Comparison of ENCODE assay signal across 2 cellular contexts in genomic region chr4:182854466-182854865, GRCh38.
TF ChIP-seq lines count a peak whose summit lies in the region.

No MANE protein-coding gene starts in this region.

TF ChIP-seq in HepG2, 621 proteins besides CTCF, POLR2A, EP300 and RAD21 (continued from another document and continues in another):
- TF ChIP-seq, protein P1, sequence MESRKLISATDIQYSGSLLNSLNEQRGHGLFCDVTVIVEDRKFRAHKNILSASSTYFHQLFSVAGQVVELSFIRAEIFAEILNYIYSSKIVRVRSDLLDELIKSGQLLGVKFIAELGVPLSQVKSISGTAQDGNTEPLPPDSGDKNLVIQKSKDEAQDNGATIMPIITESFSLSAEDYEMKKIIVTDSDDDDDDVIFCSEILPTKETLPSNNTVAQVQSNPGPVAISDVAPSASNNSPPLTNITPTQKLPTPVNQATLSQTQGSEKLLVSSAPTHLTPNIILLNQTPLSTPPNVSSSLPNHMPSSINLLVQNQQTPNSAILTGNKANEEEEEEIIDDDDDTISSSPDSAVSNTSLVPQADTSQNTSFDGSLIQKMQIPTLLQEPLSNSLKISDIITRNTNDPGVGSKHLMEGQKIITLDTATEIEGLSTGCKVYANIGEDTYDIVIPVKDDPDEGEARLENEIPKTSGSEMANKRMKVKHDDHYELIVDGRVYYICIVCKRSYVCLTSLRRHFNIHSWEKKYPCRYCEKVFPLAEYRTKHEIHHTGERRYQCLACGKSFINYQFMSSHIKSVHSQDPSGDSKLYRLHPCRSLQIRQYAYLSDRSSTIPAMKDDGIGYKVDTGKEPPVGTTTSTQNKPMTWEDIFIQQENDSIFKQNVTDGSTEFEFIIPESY (CRISPR knock-in tag; IDR thresholded peaks at IDR 0.05) = no peak
- TF ChIP-seq FOXA3 (CRISPR knock-in tag; IDR thresholded peaks at IDR 0.05) (0 out of 2 replicates have a peak, but pooled peaks have one; percentile 20), SP5 (CRISPR knock-in tag; IDR thresholded peaks at IDR 0.05; ENCODE audit: borderline replicate concordance, low read depth) (no peak), PRMT3 (CRISPR knock-in tag; IDR thresholded peaks at IDR 0.05; ENCODE audit: borderline replicate concordance, low read depth) (no peak), MEF2D (CRISPR knock-in tag; IDR thresholded peaks at IDR 0.05) (no peak), KDM3A (CRISPR knock-in tag; IDR thresholded peaks at IDR 0.05; ENCODE audit: low read depth) (no peak), ZNF362 (CRISPR knock-in tag; IDR thresholded peaks at IDR 0.05; ENCODE audit: borderline replicate concordance) (no peak), ATF7 (IDR thresholded peaks at IDR 0.05) (no peak), ATF7 (CRISPR knock-in tag; IDR thresholded peaks at IDR 0.05) (no peak), HNF4A (CRISPR knock-in tag; IDR thresholded peaks at IDR 0.05) (peak; percentile 43; the same call in 1 of the 2 replicates)
- TF ChIP-seq, protein P2, sequence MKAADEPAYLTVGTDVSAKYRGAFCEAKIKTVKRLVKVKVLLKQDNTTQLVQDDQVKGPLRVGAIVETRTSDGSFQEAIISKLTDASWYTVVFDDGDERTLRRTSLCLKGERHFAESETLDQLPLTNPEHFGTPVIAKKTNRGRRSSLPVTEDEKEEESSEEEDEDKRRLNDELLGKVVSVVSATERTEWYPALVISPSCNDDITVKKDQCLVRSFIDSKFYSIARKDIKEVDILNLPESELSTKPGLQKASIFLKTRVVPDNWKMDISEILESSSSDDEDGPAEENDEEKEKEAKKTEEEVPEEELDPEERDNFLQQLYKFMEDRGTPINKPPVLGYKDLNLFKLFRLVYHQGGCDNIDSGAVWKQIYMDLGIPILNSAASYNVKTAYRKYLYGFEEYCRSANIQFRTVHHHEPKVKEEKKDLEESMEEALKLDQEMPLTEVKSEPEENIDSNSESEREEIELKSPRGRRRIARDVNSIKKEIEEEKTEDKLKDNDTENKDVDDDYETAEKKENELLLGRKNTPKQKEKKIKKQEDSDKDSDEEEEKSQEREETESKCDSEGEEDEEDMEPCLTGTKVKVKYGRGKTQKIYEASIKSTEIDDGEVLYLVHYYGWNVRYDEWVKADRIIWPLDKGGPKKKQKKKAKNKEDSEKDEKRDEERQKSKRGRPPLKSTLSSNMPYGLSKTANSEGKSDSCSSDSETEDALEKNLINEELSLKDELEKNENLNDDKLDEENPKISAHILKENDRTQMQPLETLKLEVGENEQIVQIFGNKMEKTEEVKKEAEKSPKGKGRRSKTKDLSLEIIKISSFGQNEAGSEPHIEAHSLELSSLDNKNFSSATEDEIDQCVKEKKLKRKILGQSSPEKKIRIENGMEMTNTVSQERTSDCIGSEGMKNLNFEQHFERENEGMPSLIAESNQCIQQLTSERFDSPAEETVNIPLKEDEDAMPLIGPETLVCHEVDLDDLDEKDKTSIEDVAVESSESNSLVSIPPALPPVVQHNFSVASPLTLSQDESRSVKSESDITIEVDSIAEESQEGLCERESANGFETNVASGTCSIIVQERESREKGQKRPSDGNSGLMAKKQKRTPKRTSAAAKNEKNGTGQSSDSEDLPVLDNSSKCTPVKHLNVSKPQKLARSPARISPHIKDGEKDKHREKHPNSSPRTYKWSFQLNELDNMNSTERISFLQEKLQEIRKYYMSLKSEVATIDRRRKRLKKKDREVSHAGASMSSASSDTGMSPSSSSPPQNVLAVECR (CRISPR knock-in tag; IDR thresholded peaks at IDR 0.05; ENCODE audit: borderline replicate concordance) = no peak
- TF ChIP-seq, protein P3, sequence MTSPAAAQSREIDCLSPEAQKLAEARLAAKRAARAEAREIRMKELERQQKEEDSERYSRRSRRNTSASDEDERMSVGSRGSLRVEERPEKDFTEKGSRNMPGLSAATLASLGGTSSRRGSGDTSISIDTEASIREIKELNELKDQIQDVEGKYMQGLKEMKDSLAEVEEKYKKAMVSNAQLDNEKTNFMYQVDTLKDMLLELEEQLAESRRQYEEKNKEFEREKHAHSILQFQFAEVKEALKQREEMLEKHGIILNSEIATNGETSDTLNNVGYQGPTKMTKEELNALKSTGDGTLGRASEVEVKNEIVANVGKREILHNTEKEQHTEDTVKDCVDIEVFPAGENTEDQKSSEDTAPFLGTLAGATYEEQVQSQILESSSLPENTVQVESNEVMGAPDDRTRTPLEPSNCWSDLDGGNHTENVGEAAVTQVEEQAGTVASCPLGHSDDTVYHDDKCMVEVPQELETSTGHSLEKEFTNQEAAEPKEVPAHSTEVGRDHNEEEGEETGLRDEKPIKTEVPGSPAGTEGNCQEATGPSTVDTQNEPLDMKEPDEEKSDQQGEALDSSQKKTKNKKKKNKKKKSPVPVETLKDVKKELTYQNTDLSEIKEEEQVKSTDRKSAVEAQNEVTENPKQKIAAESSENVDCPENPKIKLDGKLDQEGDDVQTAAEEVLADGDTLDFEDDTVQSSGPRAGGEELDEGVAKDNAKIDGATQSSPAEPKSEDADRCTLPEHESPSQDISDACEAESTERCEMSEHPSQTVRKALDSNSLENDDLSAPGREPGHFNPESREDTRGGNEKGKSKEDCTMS (CRISPR knock-in tag; conservative IDR thresholded peaks at IDR 0.05) = no peak

TF ChIP-seq in K562, 482 proteins besides CTCF, POLR2A, EP300 and RAD21 (continued from another document):
- TF ChIP-seq ARID3B (CRISPR knock-in tag; IDR thresholded peaks at IDR 0.05; ENCODE audit: borderline replicate concordance) (no peak), FOXA3 (CRISPR knock-in tag; conservative IDR thresholded peaks at IDR 0.05 in 1 of 2, IDR thresholded peaks at IDR 0.05 in 1 of 2) (0 out of 4 replicates have a peak, but pooled peaks of 1 of the 2 experiments have one; percentile 9)
